Comparison of ENCODE assay signal across 11 cellular contexts in the genomic region with DNA sequence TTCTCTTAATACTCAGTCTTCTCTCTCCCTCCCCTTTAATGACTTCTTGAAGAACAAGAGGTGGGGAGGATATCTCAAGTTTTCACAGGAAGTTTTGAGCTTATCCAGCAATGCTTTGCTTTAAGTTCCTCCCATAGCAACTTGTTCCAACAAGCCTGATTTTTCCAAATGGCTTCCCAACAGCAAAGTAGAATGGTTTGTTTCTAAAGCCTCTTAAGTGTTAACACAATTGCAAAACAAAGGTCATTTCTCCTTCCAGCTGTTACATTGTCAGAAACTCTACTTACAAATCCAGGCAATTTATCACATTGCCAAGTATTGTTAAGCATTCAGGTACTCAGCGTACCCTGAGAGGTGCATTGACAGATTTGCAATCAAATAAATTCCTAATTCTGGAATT.
"Had no signal": no experiment of that assay in that cellular context is flagged by ENCODE, and none has a peak within 500 bp of the region (broad histone marks: within the 10 kb centered on the region; RNA-seq: fewer than 3 reads in every experiment).

No MANE protein-coding gene starts in this region.

- H3K36me3 ChIP-seq: gastrocnemius medialis, heart right ventricle, stomach had no signal

- H3K27ac ChIP-seq: gastrocnemius medialis, heart right ventricle, parathyroid adenoma, stomach, VCaP had no signal

- H3K4me3 Mint-ChIP-seq: activated naive CD8-positive, alpha-beta T cell had no signal

- H3K9me3 ChIP-seq: gastrocnemius medialis, heart right ventricle, stomach had no signal

- H2AFZ ChIP-seq: parathyroid adenoma had no signal

- H3K4me1 ChIP-seq: gastrocnemius medialis, heart right ventricle, parathyroid adenoma, stomach had no signal

- H3K4me3 ChIP-seq: gastrocnemius medialis, heart right ventricle, stomach had no signal

- H3K79me2 ChIP-seq: parathyroid adenoma had no signal

- ATAC-seq: gastrocnemius medialis, heart right ventricle had no signal

- DNase-seq: activated CD4-positive, alpha-beta T cell treated with anti-CD3 and anti-CD28 coated beads for 4 hours; activated T-cell treated with anti-CD3 and anti-CD28 coated beads for 4 hours; anterior cingulate cortex; gastrocnemius medialis; heart right ventricle; small intestine; stomach; T1000 had no signal

- H3K27ac Mint-ChIP-seq: activated naive CD8-positive, alpha-beta T cell had no signal

- H3K9ac ChIP-seq: parathyroid adenoma had no signal
